In the genomic region with DNA sequence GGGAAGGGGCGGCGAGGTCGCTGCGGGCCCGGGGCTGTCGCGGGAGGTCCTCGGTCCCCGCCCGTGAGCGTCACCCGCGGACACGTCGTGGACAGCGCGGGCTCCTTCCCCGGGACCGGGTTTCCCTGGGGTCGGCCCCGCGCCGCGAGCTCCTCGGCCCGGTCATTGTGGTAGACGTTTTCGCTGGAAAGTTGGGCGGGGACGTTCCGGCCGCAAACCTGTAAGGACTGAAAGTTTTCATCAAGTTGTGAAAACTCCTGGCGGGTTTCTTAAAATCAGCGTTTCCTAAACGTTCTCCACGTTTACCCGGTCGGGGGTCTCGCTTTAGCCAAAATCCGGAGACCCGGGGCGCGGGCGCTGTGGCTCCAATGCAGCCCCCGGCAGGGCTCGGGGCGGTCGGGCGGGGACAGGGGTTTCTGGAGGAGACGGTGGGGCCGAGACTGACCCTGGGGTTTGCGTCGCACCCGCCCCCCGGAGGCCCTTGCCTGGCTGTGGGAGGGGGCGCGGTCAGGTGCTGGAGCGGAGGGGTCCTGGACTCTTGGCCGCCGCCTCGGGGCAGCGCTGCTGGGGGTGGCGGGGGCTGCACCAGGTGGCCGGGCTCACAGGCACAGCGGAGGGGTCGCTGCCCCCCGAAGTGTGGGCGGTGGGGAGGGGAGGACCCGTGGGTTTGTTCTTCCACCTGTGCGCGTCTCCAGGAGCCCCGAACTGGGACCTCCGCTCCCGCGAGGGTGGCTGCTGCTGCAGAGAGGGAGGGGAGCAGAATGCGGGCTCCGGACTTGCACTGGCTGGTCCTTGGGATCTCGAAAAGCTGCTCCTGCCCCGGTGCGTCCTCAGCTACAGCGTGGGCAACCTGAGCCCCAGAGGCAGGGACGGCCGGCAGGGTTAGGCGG, we compare ENCODE assay signal across 8 cellular contexts. TPM values are rescaled to one million over a fixed set of nuclear protein-coding genes. Genes with fewer than 3 reads are reported as not detected.
DNase-seq lines count a peak whose midpoint lies in the region; ATAC-seq, FAIRE-seq and TF ChIP-seq lines count a peak whose summit lies in the region.
"Had no signal": no experiment of that assay in that cellular context is flagged by ENCODE, and none has a peak within 500 bp of the region (broad histone marks: within the 10 kb centered on the region; RNA-seq: fewer than 3 reads in every experiment).

No MANE protein-coding gene starts in this region.

- POLR2A ChIA-PET in activated CD4-positive, alpha-beta memory T cell treated with anti-CD3 and anti-CD28 coated beads, Interleukin-2, amount 10 ng/mL, durations not matched to agents 7 days and 5 days (lab: Charles Lee): no interaction called here

- no peak for ATAC-seq in gastroesophageal sphincter

- TF ChIP-seq CTCF in gastroesophageal sphincter (IDR thresholded peaks at IDR 0.05): no peak

- DNase-seq in HAP-1 (ENCODE audit: low spot score in 2 of 2) (no peak), small intestine (peak; percentile 30), T1000 (lab: John Stamatoyannopoulos, UW) (no peak), SW 1271 (lab: John Stamatoyannopoulos, UW) (no peak)
- DNase-seq in activated CD4-positive, alpha-beta memory T cell treated with anti-CD3 and anti-CD28 coated beads, Interleukin-2, amount 10 ng/mL, durations not matched to agents 7 days and 5 days: no peak

- H3K27me3 ChIP-seq in HAP-1 (ENCODE audit: low read depth): no peaks in the 10 kb centered on the region
- peaks cover 33% of the 10 kb centered on the region for H3K27me3 ChIP-seq in iPS-18a (ENCODE audit: control insufficient read depth, insufficient read depth, low read length)
- peaks cover 0 to 2% of the 10 kb centered on the region in 2 donors for H3K27me3 ChIP-seq in small intestine (ENCODE audit: control insufficient read depth in 2 of 2, insufficient read depth in 2 of 2, low read length in 2 of 2)
- H3K27me3 ChIP-seq in gastroesophageal sphincter: peaks cover 74% of the 10 kb centered on the region

- peaks cover 14% of the 10 kb centered on the region for H3K4me1 Mint-ChIP-seq in activated CD4-positive, alpha-beta memory T cell treated with anti-CD3 and anti-CD28 coated beads, Interleukin-2, amount 10 ng/mL, durations not matched to agents 7 days and 5 days

- no peak for FAIRE-seq in small intestine (lab: Jason Lieb, UNC)

- no peak for TF ChIP-seq POLR2A in gastroesophageal sphincter (IDR thresholded peaks at IDR 0.05)

- no peaks in the 10 kb centered on the region for H3K9me3 ChIP-seq in HAP-1
- no peaks in the 10 kb centered on the region for H3K9me3 ChIP-seq in iPS-18a (ENCODE audit: control insufficient read depth, low read depth, low read length)
- H3K9me3 ChIP-seq in small intestine (ENCODE audit: control insufficient read depth, low read depth): no peaks in the 10 kb centered on the region
- no peaks in the 10 kb centered on the region for H3K9me3 ChIP-seq in gastroesophageal sphincter

- H3K27ac Mint-ChIP-seq in activated CD4-positive, alpha-beta memory T cell treated with anti-CD3 and anti-CD28 coated beads, Interleukin-2, amount 10 ng/mL, durations not matched to agents 7 days and 5 days: no peak overlapping the region

- H3K4me3 ChIP-seq in HAP-1 (peak overlapping the region; percentile 57), iPS-18a (ENCODE audit: low read length) (peak overlapping the region; percentile 73), small intestine (ENCODE audit: low read depth in 1 of 2, low read length in 2 of 2) (peak overlapping the region; percentile 82 to 93), gastroesophageal sphincter (peak overlapping the region in 1 of 2 donors; percentile 51)

- CTCF ChIA-PET in activated CD4-positive, alpha-beta memory T cell treated with anti-CD3 and anti-CD28 coated beads, Interleukin-2, amount 10 ng/mL, durations not matched to agents 7 days and 5 days (lab: Charles Lee): no interaction called here

- H3K27me3 Mint-ChIP-seq in activated CD4-positive, alpha-beta memory T cell treated with anti-CD3 and anti-CD28 coated beads, Interleukin-2, amount 10 ng/mL, durations not matched to agents 7 days and 5 days: peaks cover 14% of the 10 kb centered on the region

- H3K36me3 ChIP-seq in HAP-1 (replicated peaks): peaks cover 3% of the 10 kb centered on the region
- H3K36me3 ChIP-seq in iPS-18a (ENCODE audit: control insufficient read depth, low read depth, low read length): no peaks in the 10 kb centered on the region
- H3K36me3 ChIP-seq in small intestine (ENCODE audit: control insufficient read depth in 2 of 2, insufficient read depth in 2 of 2, low read length in 2 of 2): peaks cover 0 to 5% of the 10 kb centered on the region in 2 donors
- H3K36me3 ChIP-seq in gastroesophageal sphincter: no peaks in the 10 kb centered on the region

- H3K4me3 Mint-ChIP-seq in activated CD4-positive, alpha-beta memory T cell treated with anti-CD3 and anti-CD28 coated beads, Interleukin-2, amount 10 ng/mL, durations not matched to agents 7 days and 5 days: peak overlapping the region; percentile 46

- peak overlapping the region; percentile 28 for H3K9ac ChIP-seq in iPS-18a (ENCODE audit: low read length)

- no peaks in the 10 kb centered on the region for H3K36me3 Mint-ChIP-seq in activated CD4-positive, alpha-beta memory T cell treated with anti-CD3 and anti-CD28 coated beads, Interleukin-2, amount 10 ng/mL, durations not matched to agents 7 days and 5 days (ENCODE audit: low read depth)

- no peak for TF ChIP-seq EP300 in gastroesophageal sphincter (IDR thresholded peaks at IDR 0.05)

- 4 to 12% (median 8%) methylated on average over 60 to 84 of the region's 84 CpGs for WGBS in small intestine, 3 donors
- 8% methylated on average over 2 of the region's 84 CpGs; no CpG with 5 or more reads in 1 of the 2 donors for WGBS in gastroesophageal sphincter (ENCODE audit: low coverage in 1 of 2), 2 donors

- H3K9me3 Mint-ChIP-seq in activated CD4-positive, alpha-beta memory T cell treated with anti-CD3 and anti-CD28 coated beads, Interleukin-2, amount 10 ng/mL, durations not matched to agents 7 days and 5 days: no peaks in the 10 kb centered on the region

- in situ Hi-C loops in HAP-1 (cut with MboI; ENCODE audit: low sequenced_read_pairs): no loop called here

- H3K4me1 ChIP-seq in HAP-1 (peaks cover 8% of the 10 kb centered on the region; the same call in 1 of the 2 replicates), iPS-18a (ENCODE audit: control insufficient read depth, low read depth, low read length) (peaks cover 14% of the 10 kb centered on the region), small intestine (ENCODE audit: control insufficient read depth in 2 of 2, insufficient read depth in 1 of 2, low read depth in 1 of 2, low read length in 1 of 2) (peaks cover 4 to 6% of the 10 kb centered on the region in 2 donors), gastroesophageal sphincter (peaks cover 0 to 25% (median 4%) of the 10 kb centered on the region in 3 donors)

- H3K27ac ChIP-seq in iPS-18a (ENCODE audit: low read length): no peak overlapping the region
- H3K27ac ChIP-seq in small intestine (ENCODE audit: low read depth in 1 of 2, low read length in 1 of 2): peak overlapping the region; percentile 59 to 90
- peak overlapping the region in 2 of 4 donors; percentile 17 to 24 for H3K27ac ChIP-seq in gastroesophageal sphincter
- H3K27ac ChIP-seq: HL-60 had no signal

RNA-seq across cellular contexts. Expression of a gene that starts 0.8 kb away (rescaled TPM):
- total RNA-seq in activated CD4-positive, alpha-beta memory T cell treated with anti-CD3 and anti-CD28 coated beads, Interleukin-2, amount 10 ng/mL, durations not matched to agents 7 days and 5 days: 1 to 10 TPM; 6.7 to 8.0 TPM
- 100 to 1,000 TPM in 2 of 3 donors, 10 to 100 TPM in 1; 44.2 to 252 (median 206) TPM for polyA plus RNA-seq in small intestine
- total RNA-seq in gastroesophageal sphincter: 1 to 10 TPM; 2.4 to 3.8 (median 2.9) TPM

RNA-seq across cellular contexts. Expression of a gene that starts 31.9 kb away (rescaled TPM):
- not detected for total RNA-seq in activated CD4-positive, alpha-beta memory T cell treated with anti-CD3 and anti-CD28 coated beads, Interleukin-2, amount 10 ng/mL, durations not matched to agents 7 days and 5 days
- polyA plus RNA-seq in small intestine: under 1 TPM in 1 of 3 donors, not detected in 2; 0.55 TPM
- total RNA-seq in gastroesophageal sphincter: under 1 TPM in 1 of 4 donors, not detected in 3; 0.73 TPM

RNA-seq across cellular contexts. Expression of a gene that starts 47.5 kb away (rescaled TPM):
- total RNA-seq in activated CD4-positive, alpha-beta memory T cell treated with anti-CD3 and anti-CD28 coated beads, Interleukin-2, amount 10 ng/mL, durations not matched to agents 7 days and 5 days: not detected
- under 1 TPM in 1 of 3 donors, not detected in 2; 0.06 TPM for polyA plus RNA-seq in small intestine
- under 1 TPM in 1 of 4 donors, not detected in 3; 0.12 TPM for total RNA-seq in gastroesophageal sphincter
